Comparison of ENCODE assay signal across 13 cellular contexts in genomic region chr14:31716208-31716607, GRCh38.
DNase-seq lines count a peak whose midpoint lies in the region; ATAC-seq and TF ChIP-seq lines count a peak whose summit lies in the region.
"Had no signal": no experiment of that assay in that cellular context is flagged by ENCODE, and none has a peak within 500 bp of the region (broad histone marks: within the 10 kb centered on the region; RNA-seq: fewer than 3 reads in every experiment).

No MANE protein-coding gene starts in this region.

- no peaks in the 10 kb centered on the region for H3K4me1 Mint-ChIP-seq in activated T-cell treated with anti-CD3 and anti-CD28 coated beads, Interleukin-2, amount 50 U/mL, for 72 hours (ENCODE audit: low read depth)
- no peaks in the 10 kb centered on the region for H3K4me1 Mint-ChIP-seq in activated T-cell treated with anti-CD3 and anti-CD28 coated beads, Interleukin-2, amount 50 U/mL, for 4 hours (ENCODE audit: low read depth)
- H3K4me1 Mint-ChIP-seq in stimulated activated effector memory CD8-positive, alpha-beta T cell treated with anti-CD3 and anti-CD28 coated beads, Interleukin-12 subunit alpha, Interleukin-12 subunit beta, amount 100 ng/mL, for 72 hours: no peaks in the 10 kb centered on the region

- DNase-seq in activated T-cell treated with anti-CD3 and anti-CD28 coated beads, Interleukin-2, amount 50 U/mL, for 72 hours: no peak
- DNase-seq in activated T-cell treated with anti-CD3 and anti-CD28 coated beads, Interleukin-2, amount 50 U/mL, for 4 hours: no peak
- DNase-seq in M059J (ENCODE audit: low read depth) (peak; percentile 9), fibroblast of villous mesenchyme (ENCODE audit: low read depth) (peak; percentile 14)
- no peak for DNase-seq in stimulated activated effector memory CD8-positive, alpha-beta T cell treated with anti-CD3 and anti-CD28 coated beads, Interleukin-12 subunit alpha, Interleukin-12 subunit beta, amount 100 ng/mL, for 72 hours (ENCODE audit: low spot score in 2 of 2)
- DNase-seq: ACHN; CD4-positive, CD25-positive, alpha-beta regulatory T cell; DMS53; GM23248 had no signal

- H3K9me3 Mint-ChIP-seq in activated T-cell treated with anti-CD3 and anti-CD28 coated beads, Interleukin-2, amount 50 U/mL, for 72 hours: peaks cover 3 to 7% of the 10 kb centered on the region in 2 donors
- H3K9me3 Mint-ChIP-seq in activated T-cell treated with anti-CD3 and anti-CD28 coated beads, Interleukin-2, amount 50 U/mL, for 4 hours: no peaks in the 10 kb centered on the region
- H3K9me3 Mint-ChIP-seq in stimulated activated effector memory CD8-positive, alpha-beta T cell treated with anti-CD3 and anti-CD28 coated beads, Interleukin-12 subunit alpha, Interleukin-12 subunit beta, amount 100 ng/mL, for 72 hours: no peaks in the 10 kb centered on the region

- no peak overlapping the region for H3K4me3 Mint-ChIP-seq in activated T-cell treated with anti-CD3 and anti-CD28 coated beads, Interleukin-2, amount 50 U/mL, for 72 hours
- no peak overlapping the region for H3K4me3 Mint-ChIP-seq in activated T-cell treated with anti-CD3 and anti-CD28 coated beads, Interleukin-2, amount 50 U/mL, for 4 hours
- no peak overlapping the region for H3K4me3 Mint-ChIP-seq in stimulated activated effector memory CD8-positive, alpha-beta T cell treated with anti-CD3 and anti-CD28 coated beads, Interleukin-12 subunit alpha, Interleukin-12 subunit beta, amount 100 ng/mL, for 72 hours
- H3K4me3 Mint-ChIP-seq: CD4-positive, CD25-positive, alpha-beta regulatory T cell had no signal

- ATAC-seq in activated T-cell treated with anti-CD3 and anti-CD28 coated beads, Interleukin-2, amount 50 U/mL, for 72 hours (replicated peaks in 1 of 2): peak; percentile 47 to 80
- ATAC-seq in activated T-cell treated with anti-CD3 and anti-CD28 coated beads, Interleukin-2, amount 50 U/mL, for 4 hours: no peak
- peak; percentile 85 for ATAC-seq in stimulated activated effector memory CD8-positive, alpha-beta T cell treated with anti-CD3 and anti-CD28 coated beads, Interleukin-12 subunit alpha, Interleukin-12 subunit beta, amount 100 ng/mL, for 72 hours
- ATAC-seq in GM21717 (IDR thresholded peaks at IDR 0.05; ENCODE audit: unreplicated experiment) (no peak), GM21360 (IDR thresholded peaks at IDR 0.05; ENCODE audit: unreplicated experiment) (no peak), HG03432 (IDR thresholded peaks at IDR 0.05; ENCODE audit: unreplicated experiment) (no peak)

- TF ChIP-seq CTCF in fibroblast of villous mesenchyme (IDR thresholded peaks at IDR 0.05; ENCODE audit: insufficient read depth, low read depth, low read length): no peak

- no peaks in the 10 kb centered on the region for H3K27me3 Mint-ChIP-seq in activated T-cell treated with anti-CD3 and anti-CD28 coated beads, Interleukin-2, amount 50 U/mL, for 72 hours (ENCODE audit: low read depth)
- no peaks in the 10 kb centered on the region for H3K27me3 Mint-ChIP-seq in activated T-cell treated with anti-CD3 and anti-CD28 coated beads, Interleukin-2, amount 50 U/mL, for 4 hours (ENCODE audit: low read depth)
- H3K27me3 Mint-ChIP-seq: CD4-positive, CD25-positive, alpha-beta regulatory T cell had no signal

- H3K36me3 Mint-ChIP-seq in activated T-cell treated with anti-CD3 and anti-CD28 coated beads, Interleukin-2, amount 50 U/mL, for 72 hours (ENCODE audit: insufficient read depth in 2 of 2): peaks cover 3 to 8% of the 10 kb centered on the region in 2 donors
- H3K36me3 Mint-ChIP-seq in activated T-cell treated with anti-CD3 and anti-CD28 coated beads, Interleukin-2, amount 50 U/mL, for 4 hours (ENCODE audit: insufficient read depth): peaks cover 25% of the 10 kb centered on the region
- H3K36me3 Mint-ChIP-seq in stimulated activated effector memory CD8-positive, alpha-beta T cell treated with anti-CD3 and anti-CD28 coated beads, Interleukin-12 subunit alpha, Interleukin-12 subunit beta, amount 100 ng/mL, for 72 hours: no peaks in the 10 kb centered on the region

- no peak overlapping the region for H3K27ac Mint-ChIP-seq in activated T-cell treated with anti-CD3 and anti-CD28 coated beads, Interleukin-2, amount 50 U/mL, for 72 hours
- no peak overlapping the region for H3K27ac Mint-ChIP-seq in stimulated activated effector memory CD8-positive, alpha-beta T cell treated with anti-CD3 and anti-CD28 coated beads, Interleukin-12 subunit alpha, Interleukin-12 subunit beta, amount 100 ng/mL, for 72 hours
- H3K27ac Mint-ChIP-seq: CD4-positive, CD25-positive, alpha-beta regulatory T cell had no signal

- no peak overlapping the region for H3K4me3 ChIP-seq in fibroblast of villous mesenchyme (ENCODE audit: low read depth, low read length)
- H3K4me3 ChIP-seq: BLaER1 treated with 17β-estradiol and CSF1 and Interleukin-3, amounts not matched to agents 10 nM and 100 nM; GM23248 had no signal

Comparison
In these comparisons a context has a peak if more than half of its experiments do, and no peak if none do; other contexts are left out.
1. ATAC-seq: peak in activated T-cell treated with anti-CD3 and anti-CD28 coated beads, Interleukin-2, amount 50 U/mL, for 72 hours (2 of 2) and stimulated activated effector memory CD8-positive, alpha-beta T cell treated with anti-CD3 and anti-CD28 coated beads, Interleukin-12 subunit alpha, Interleukin-12 subunit beta, amount 100 ng/mL, for 72 hours (single experiment); none in activated T-cell treated with anti-CD3 and anti-CD28 coated beads, Interleukin-2, amount 50 U/mL, for 4 hours (0 of 2), GM21717 (single experiment), GM21360 (single experiment) and HG03432 (single experiment).
2. DNase-seq: peak in M059J (single experiment) and fibroblast of villous mesenchyme (single experiment); none in activated T-cell treated with anti-CD3 and anti-CD28 coated beads, Interleukin-2, amount 50 U/mL, for 72 hours (0 of 2), activated T-cell treated with anti-CD3 and anti-CD28 coated beads, Interleukin-2, amount 50 U/mL, for 4 hours (single experiment) and stimulated activated effector memory CD8-positive, alpha-beta T cell treated with anti-CD3 and anti-CD28 coated beads, Interleukin-12 subunit alpha, Interleukin-12 subunit beta, amount 100 ng/mL, for 72 hours (0 of 2).